13 cellular contexts compared by ENCODE assay signal in the genomic region with DNA sequence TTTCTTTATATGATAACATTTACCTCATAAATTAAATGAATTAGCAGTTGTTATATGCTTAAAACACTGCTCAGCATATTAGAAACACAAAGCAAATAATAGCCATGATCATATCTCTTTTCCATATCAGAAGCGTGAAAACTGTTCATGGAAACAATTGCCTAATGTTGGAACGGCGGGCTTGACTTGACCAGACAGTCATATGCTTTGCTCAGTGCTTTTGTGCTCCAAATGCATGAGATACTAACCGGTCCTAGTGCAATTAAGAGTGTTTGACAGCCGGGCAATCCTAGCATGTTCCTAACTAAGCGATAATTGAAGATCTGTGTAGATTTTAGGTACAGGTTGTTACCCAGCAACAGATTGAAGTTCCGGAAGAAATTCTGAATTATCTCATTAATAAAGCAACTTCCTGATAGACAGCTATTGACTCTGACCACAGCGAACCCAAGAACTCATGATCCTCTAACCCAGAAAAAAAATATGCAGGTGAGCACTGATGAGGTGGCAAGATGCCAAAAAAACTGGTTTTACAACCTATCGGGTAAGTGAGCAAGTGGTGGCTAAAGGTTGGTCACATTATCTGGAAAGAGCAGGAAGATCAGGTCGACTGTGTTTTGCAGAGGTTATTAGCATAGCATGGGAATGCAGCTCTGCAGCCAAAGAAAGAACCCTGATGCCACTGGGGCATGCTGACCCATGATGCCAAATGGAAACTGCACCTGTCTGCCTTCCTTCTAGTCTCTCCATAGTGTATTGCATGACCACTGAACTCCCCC. TPM values are rescaled to one million over a fixed set of nuclear protein-coding genes. Genes with fewer than 3 reads are reported as not detected.
DNase-seq lines count a peak whose midpoint lies in the region; ATAC-seq and TF ChIP-seq lines count a peak whose summit lies in the region.
"Had no signal": no experiment of that assay in that cellular context is flagged by ENCODE, and none has a peak within 500 bp of the region (broad histone marks: within the 10 kb centered on the region; RNA-seq: fewer than 3 reads in every experiment).

No MANE protein-coding gene starts in this region.

- DNase-seq in LoVo (ENCODE audit: low spot score) (peak; percentile 92), SW480 (ENCODE audit: low spot score) (peak; percentile 64), left lung (no peak), hepatic stellate cell (ENCODE audit: low spot score) (no peak), ascending aorta (ENCODE audit: low spot score in 2 of 2) (no peak), posterior vena cava (ENCODE audit: low spot score) (no peak)
- DNase-seq: activated gamma-delta T cell treated with Interleukin-2 at 50 U/mL for 16 hours, heart right ventricle, NCI-H1694 treated with DMSO at 0.1 percent for 48 hours had no signal

- intact Hi-C loops in left lung (cut with DNase I) (no loop called here), ascending aorta (cut with DNase I) (no loop called here), posterior vena cava (cut with DNase I) (no loop called here)

- H3K27ac ChIP-seq in 22Rv1 (peak overlapping the region; percentile 14; the same call in 1 of the 2 replicates), left lung (no peak overlapping the region), ascending aorta (no peak overlapping the region)
- H3K27ac ChIP-seq: cardiac muscle cell, heart right ventricle had no signal

- H3K36me3 ChIP-seq in left lung (no peaks in the 10 kb centered on the region), ascending aorta (no peaks in the 10 kb centered on the region)
- H3K36me3 ChIP-seq: cardiac muscle cell, heart right ventricle had no signal

- H3K27me3 ChIP-seq in left lung (no peaks in the 10 kb centered on the region), ascending aorta (no peaks in the 10 kb centered on the region)
- H3K27me3 ChIP-seq: heart right ventricle had no signal

- H3K4me3 ChIP-seq in left lung (no peak overlapping the region), ascending aorta (no peak overlapping the region)
- H3K4me3 ChIP-seq: cardiac muscle cell, heart right ventricle had no signal

- ATAC-seq in left lung (peak; percentile 69), HG03025 (IDR thresholded peaks at IDR 0.05; ENCODE audit: low FRiP score, unreplicated experiment) (no peak)
- ATAC-seq: heart right ventricle had no signal

- H3K9me3 ChIP-seq in left lung (no peaks in the 10 kb centered on the region), ascending aorta (no peaks in the 10 kb centered on the region)
- H3K9me3 ChIP-seq: heart right ventricle had no signal

- H3K4me1 ChIP-seq in left lung (peaks cover 0 to 3% of the 10 kb centered on the region in 2 donors), ascending aorta (no peaks in the 10 kb centered on the region)

- TF ChIP-seq CTCF in 22Rv1 (IDR thresholded peaks at IDR 0.05) (no peak), left lung (IDR thresholded peaks at IDR 0.05) (no peak), ascending aorta (IDR thresholded peaks at IDR 0.05) (no peak)

RNA-seq across cellular contexts. Expression of a gene that starts 23.7 kb away (rescaled TPM):
- 10 to 100 TPM; 17.0 to 25.8 TPM for total RNA-seq in left lung
- total RNA-seq in ascending aorta, result 2.9 TPM
- 10 to 100 TPM; 15.9 to 18.6 TPM for total RNA-seq in posterior vena cava
- total RNA-seq: OCI-LY7 had no signal

Comparison
In these comparisons a context has a peak if more than half of its experiments do, and no peak if none do; other contexts are left out.
1. DNase-seq: peak in LoVo (single experiment) and SW480 (single experiment); none in left lung (0 of 2), hepatic stellate cell (single experiment), ascending aorta (0 of 2) and posterior vena cava (single experiment).